Comparison of ENCODE assay signal across 1 cellular context in the genomic region with DNA sequence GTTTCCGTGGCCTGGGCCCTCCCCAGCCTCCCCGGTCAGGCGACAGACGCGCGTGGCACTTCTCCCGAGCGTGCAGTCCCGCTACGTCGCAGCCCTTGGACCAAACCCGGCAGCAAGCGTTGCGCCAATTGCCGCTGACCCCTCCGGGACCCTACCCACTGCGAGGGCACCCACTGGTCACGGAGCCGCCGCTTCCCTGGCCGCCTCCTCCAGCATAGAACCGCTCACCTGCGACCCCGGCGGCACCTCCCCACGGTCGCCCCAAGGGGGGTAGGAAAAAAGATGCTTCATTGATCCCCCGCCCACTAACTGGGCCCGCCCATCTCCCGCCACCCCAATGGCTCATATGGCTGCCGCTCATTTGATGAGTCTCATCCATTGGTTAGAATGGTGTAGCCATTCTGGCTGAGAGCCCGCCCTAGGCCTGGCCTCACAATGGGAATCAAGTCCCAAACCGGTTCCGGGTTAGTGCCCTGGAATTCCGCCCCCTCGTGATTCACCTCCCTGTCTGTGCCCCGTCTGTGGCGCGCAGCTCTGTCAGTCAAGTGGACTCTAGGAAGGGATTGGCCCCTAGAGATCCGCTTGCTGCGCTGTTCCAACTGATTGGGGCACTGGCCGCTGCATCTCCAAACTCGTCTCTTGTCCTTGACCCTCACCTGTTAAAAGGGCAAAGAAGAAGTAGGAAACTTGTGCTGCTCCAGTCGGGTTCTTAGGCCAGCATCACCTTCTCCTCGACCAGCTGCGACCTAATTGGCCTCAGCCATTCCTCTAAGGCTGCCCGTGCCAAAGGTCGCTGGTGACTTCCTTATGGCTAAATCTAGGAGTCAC.
A peak's percentile ranks its signal among the peaks of the same experiment; 100 is the strongest.
TF ChIP-seq lines count a peak whose summit lies in the region.

A gene (minus strand): TSS at position 274 of the 828 bp plus-strand sequence. CDS start 11,323 bp downstream, outside the sequence.

TF ChIP-seq in WTC11, 78 proteins besides CTCF, POLR2A, EP300 and RAD21 (continued from another document):
- TF ChIP-seq, protein P1, sequence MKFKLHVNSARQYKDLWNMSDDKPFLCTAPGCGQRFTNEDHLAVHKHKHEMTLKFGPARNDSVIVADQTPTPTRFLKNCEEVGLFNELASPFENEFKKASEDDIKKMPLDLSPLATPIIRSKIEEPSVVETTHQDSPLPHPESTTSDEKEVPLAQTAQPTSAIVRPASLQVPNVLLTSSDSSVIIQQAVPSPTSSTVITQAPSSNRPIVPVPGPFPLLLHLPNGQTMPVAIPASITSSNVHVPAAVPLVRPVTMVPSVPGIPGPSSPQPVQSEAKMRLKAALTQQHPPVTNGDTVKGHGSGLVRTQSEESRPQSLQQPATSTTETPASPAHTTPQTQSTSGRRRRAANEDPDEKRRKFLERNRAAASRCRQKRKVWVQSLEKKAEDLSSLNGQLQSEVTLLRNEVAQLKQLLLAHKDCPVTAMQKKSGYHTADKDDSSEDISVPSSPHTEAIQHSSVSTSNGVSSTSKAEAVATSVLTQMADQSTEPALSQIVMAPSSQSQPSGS (CRISPR knock-in tag; IDR thresholded peaks at IDR 0.05; ENCODE audit: borderline replicate concordance, low read depth): no peak
- TF ChIP-seq, protein P2, sequence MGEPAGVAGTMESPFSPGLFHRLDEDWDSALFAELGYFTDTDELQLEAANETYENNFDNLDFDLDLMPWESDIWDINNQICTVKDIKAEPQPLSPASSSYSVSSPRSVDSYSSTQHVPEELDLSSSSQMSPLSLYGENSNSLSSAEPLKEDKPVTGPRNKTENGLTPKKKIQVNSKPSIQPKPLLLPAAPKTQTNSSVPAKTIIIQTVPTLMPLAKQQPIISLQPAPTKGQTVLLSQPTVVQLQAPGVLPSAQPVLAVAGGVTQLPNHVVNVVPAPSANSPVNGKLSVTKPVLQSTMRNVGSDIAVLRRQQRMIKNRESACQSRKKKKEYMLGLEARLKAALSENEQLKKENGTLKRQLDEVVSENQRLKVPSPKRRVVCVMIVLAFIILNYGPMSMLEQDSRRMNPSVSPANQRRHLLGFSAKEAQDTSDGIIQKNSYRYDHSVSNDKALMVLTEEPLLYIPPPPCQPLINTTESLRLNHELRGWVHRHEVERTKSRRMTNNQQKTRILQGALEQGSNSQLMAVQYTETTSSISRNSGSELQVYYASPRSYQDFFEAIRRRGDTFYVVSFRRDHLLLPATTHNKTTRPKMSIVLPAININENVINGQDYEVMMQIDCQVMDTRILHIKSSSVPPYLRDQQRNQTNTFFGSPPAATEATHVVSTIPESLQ (CRISPR knock-in tag; IDR thresholded peaks at IDR 0.05): no peak
- TF ChIP-seq CREM (CRISPR knock-in tag; IDR thresholded peaks at IDR 0.05) (peak; percentile 72; the same call in 1 of the 2 replicates), NFATC4 (CRISPR knock-in tag; IDR thresholded peaks at IDR 0.05) (no peak), GABPB1 (CRISPR knock-in tag; IDR thresholded peaks at IDR 0.05) (no peak; the same call in 1 of the 2 replicates), TEAD4 (CRISPR knock-in tag; IDR thresholded peaks at IDR 0.05) (peak; percentile 80), ESRRA (CRISPR knock-in tag; IDR thresholded peaks at IDR 0.05; ENCODE audit: borderline replicate concordance) (no peak; the same call in 1 of the 2 replicates), PRRX2 (CRISPR knock-in tag; IDR thresholded peaks at IDR 0.05) (no peak), ZNF396 (CRISPR knock-in tag; IDR thresholded peaks at IDR 0.05; ENCODE audit: borderline replicate concordance) (no peak), ZNF416 (CRISPR knock-in tag; IDR thresholded peaks at IDR 0.05) (no peak), ZBTB21 (CRISPR knock-in tag; IDR thresholded peaks at IDR 0.05; ENCODE audit: borderline replicate concordance) (peak; percentile 58; the same call in 1 of the 2 replicates), NFE2L1 (CRISPR knock-in tag; IDR thresholded peaks at IDR 0.05) (no peak), ATF1 (CRISPR knock-in tag; IDR thresholded peaks at IDR 0.05) (no peak), ZNF317 (CRISPR knock-in tag; IDR thresholded peaks at IDR 0.05; ENCODE audit: borderline replicate concordance, low read depth) (no peak), ETV6 (CRISPR knock-in tag; IDR thresholded peaks at IDR 0.05) (peak; percentile 15; the same call in 1 of the 2 replicates), ZNF232 (CRISPR knock-in tag; IDR thresholded peaks at IDR 0.05) (no peak), FOXK1 (CRISPR knock-in tag; IDR thresholded peaks at IDR 0.05) (0 out of 2 replicates have a peak, but pooled peaks have one; percentile 47)
- TF ChIP-seq, protein P3, sequence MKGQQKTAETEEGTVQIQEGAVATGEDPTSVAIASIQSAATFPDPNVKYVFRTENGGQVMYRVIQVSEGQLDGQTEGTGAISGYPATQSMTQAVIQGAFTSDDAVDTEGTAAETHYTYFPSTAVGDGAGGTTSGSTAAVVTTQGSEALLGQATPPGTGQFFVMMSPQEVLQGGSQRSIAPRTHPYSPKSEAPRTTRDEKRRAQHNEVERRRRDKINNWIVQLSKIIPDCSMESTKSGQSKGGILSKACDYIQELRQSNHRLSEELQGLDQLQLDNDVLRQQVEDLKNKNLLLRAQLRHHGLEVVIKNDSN (CRISPR knock-in tag; IDR thresholded peaks at IDR 0.05): no peak; the same call in 1 of the 2 replicates
- TF ChIP-seq, protein P4, sequence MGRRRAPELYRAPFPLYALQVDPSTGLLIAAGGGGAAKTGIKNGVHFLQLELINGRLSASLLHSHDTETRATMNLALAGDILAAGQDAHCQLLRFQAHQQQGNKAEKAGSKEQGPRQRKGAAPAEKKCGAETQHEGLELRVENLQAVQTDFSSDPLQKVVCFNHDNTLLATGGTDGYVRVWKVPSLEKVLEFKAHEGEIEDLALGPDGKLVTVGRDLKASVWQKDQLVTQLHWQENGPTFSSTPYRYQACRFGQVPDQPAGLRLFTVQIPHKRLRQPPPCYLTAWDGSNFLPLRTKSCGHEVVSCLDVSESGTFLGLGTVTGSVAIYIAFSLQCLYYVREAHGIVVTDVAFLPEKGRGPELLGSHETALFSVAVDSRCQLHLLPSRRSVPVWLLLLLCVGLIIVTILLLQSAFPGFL (CRISPR knock-in tag; IDR thresholded peaks at IDR 0.05; ENCODE audit: borderline replicate concordance): no peak
- TF ChIP-seq, protein P5, sequence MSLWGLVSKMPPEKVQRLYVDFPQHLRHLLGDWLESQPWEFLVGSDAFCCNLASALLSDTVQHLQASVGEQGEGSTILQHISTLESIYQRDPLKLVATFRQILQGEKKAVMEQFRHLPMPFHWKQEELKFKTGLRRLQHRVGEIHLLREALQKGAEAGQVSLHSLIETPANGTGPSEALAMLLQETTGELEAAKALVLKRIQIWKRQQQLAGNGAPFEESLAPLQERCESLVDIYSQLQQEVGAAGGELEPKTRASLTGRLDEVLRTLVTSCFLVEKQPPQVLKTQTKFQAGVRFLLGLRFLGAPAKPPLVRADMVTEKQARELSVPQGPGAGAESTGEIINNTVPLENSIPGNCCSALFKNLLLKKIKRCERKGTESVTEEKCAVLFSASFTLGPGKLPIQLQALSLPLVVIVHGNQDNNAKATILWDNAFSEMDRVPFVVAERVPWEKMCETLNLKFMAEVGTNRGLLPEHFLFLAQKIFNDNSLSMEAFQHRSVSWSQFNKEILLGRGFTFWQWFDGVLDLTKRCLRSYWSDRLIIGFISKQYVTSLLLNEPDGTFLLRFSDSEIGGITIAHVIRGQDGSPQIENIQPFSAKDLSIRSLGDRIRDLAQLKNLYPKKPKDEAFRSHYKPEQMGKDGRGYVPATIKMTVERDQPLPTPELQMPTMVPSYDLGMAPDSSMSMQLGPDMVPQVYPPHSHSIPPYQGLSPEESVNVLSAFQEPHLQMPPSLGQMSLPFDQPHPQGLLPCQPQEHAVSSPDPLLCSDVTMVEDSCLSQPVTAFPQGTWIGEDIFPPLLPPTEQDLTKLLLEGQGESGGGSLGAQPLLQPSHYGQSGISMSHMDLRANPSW (CRISPR knock-in tag; conservative IDR thresholded peaks at IDR 0.05; ENCODE audit: low read depth): 0 out of 2 replicates have a peak, but pooled peaks have one; percentile 36
- TF ChIP-seq, protein P6, sequence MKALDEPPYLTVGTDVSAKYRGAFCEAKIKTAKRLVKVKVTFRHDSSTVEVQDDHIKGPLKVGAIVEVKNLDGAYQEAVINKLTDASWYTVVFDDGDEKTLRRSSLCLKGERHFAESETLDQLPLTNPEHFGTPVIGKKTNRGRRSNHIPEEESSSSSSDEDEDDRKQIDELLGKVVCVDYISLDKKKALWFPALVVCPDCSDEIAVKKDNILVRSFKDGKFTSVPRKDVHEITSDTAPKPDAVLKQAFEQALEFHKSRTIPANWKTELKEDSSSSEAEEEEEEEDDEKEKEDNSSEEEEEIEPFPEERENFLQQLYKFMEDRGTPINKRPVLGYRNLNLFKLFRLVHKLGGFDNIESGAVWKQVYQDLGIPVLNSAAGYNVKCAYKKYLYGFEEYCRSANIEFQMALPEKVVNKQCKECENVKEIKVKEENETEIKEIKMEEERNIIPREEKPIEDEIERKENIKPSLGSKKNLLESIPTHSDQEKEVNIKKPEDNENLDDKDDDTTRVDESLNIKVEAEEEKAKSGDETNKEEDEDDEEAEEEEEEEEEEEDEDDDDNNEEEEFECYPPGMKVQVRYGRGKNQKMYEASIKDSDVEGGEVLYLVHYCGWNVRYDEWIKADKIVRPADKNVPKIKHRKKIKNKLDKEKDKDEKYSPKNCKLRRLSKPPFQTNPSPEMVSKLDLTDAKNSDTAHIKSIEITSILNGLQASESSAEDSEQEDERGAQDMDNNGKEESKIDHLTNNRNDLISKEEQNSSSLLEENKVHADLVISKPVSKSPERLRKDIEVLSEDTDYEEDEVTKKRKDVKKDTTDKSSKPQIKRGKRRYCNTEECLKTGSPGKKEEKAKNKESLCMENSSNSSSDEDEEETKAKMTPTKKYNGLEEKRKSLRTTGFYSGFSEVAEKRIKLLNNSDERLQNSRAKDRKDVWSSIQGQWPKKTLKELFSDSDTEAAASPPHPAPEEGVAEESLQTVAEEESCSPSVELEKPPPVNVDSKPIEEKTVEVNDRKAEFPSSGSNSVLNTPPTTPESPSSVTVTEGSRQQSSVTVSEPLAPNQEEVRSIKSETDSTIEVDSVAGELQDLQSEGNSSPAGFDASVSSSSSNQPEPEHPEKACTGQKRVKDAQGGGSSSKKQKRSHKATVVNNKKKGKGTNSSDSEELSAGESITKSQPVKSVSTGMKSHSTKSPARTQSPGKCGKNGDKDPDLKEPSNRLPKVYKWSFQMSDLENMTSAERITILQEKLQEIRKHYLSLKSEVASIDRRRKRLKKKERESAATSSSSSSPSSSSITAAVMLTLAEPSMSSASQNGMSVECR (CRISPR knock-in tag; IDR thresholded peaks at IDR 0.05; ENCODE audit: borderline replicate concordance): no peak
